Comparison of ENCODE assay signal across 18 cellular contexts in genomic region chr2:77028032-77028600, GRCh38.
A peak's percentile ranks its signal among the peaks of the same experiment; 100 is the strongest.
DNase-seq lines count a peak whose midpoint lies in the region; ATAC-seq, FAIRE-seq and TF ChIP-seq lines count a peak whose summit lies in the region.
"Had no signal": no experiment of that assay in that cellular context is flagged by ENCODE, and none has a peak within 500 bp of the region (broad histone marks: within the 10 kb centered on the region; RNA-seq: fewer than 3 reads in every experiment).

No MANE protein-coding gene starts in this region.

- CTCF ChIA-PET in HCT116 (lab: Charles Lee), result no interaction called here
- CTCF ChIA-PET in HepG2 (lab: Yijun Ruan, JAX; ENCODE audit: low intra/inter-chr PET ratio, low total read pairs), result no interaction called here
- CTCF ChIA-PET in activated CD4-positive, alpha-beta memory T cell treated with anti-CD3 and anti-CD28 coated beads for 36 hours (lab: Charles Lee), result no interaction called here

- H3K9me3 ChIP-seq in HCT116 (ENCODE audit: control insufficient read depth in 1 of 2, insufficient read depth in 1 of 2, low read depth in 1 of 2, low read length in 2 of 2) (peaks cover 0 to 14% of the 10 kb centered on the region in 2 experiments; a peak in 3 of 4 replicates), endocrine pancreas (ENCODE audit: control insufficient read depth, low read length) (no peaks in the 10 kb centered on the region), HepG2 (ENCODE audit: low read length) (no peaks in the 10 kb centered on the region)

- H3K79me2 ChIP-seq in HCT116 (ENCODE audit: insufficient read depth, low read length), result no peaks in the 10 kb centered on the region
- no peaks in the 10 kb centered on the region for H3K79me2 ChIP-seq in HepG2 (ENCODE audit: insufficient read depth, low read length)

- intact Hi-C loops in HCT116 (cut with micrococcal nuclease) (no loop called here), HepG2 (cut with micrococcal nuclease; ENCODE audit: unreplicated experiment) (no loop called here)
- intact Hi-C loops in activated CD4-positive, alpha-beta memory T cell treated with anti-CD3 and anti-CD28 coated beads for 36 hours (cut with micrococcal nuclease), result no loop called here

- H4K20me1 ChIP-seq in HCT116 (ENCODE audit: insufficient read depth) (no peaks in the 10 kb centered on the region), HepG2 (ENCODE audit: insufficient read depth, low read length) (no peaks in the 10 kb centered on the region)

- H3K27ac Mint-ChIP-seq in activated CD4-positive, alpha-beta memory T cell treated with anti-CD3 and anti-CD28 coated beads for 36 hours, result no peak overlapping the region

- no peaks in the 10 kb centered on the region for H3K36me3 Mint-ChIP-seq in activated CD4-positive, alpha-beta memory T cell treated with anti-CD3 and anti-CD28 coated beads for 36 hours

- ATAC-seq in HCT116 (no peak), HepG2 (no peak), HG03095 (IDR thresholded peaks at IDR 0.05; ENCODE audit: unreplicated experiment) (no peak)

- BruUV-seq in HCT116 (replicated peaks; lab: Mats Ljungman, UMichigan) (no TSS peak), HepG2 (replicated peaks; lab: Mats Ljungman, UMichigan) (no TSS peak)

- H3K9ac ChIP-seq in HCT116 (ENCODE audit: low read length) (no peak overlapping the region), endocrine pancreas (ENCODE audit: control insufficient read depth, insufficient read depth, low read length) (no peak overlapping the region), HepG2 (ENCODE audit: insufficient read depth, low read depth, low read length) (no peak overlapping the region)

- no peaks in the 10 kb centered on the region for H3K27me3 Mint-ChIP-seq in activated CD4-positive, alpha-beta memory T cell treated with anti-CD3 and anti-CD28 coated beads for 36 hours

- H3K36me3 ChIP-seq in HCT116 (ENCODE audit: control insufficient read depth in 1 of 2, insufficient read depth in 2 of 2, low read length in 2 of 2) (no peaks in the 10 kb centered on the region), endocrine pancreas (ENCODE audit: control insufficient read depth, insufficient read depth, low read length) (no peaks in the 10 kb centered on the region), HepG2 (replicated peaks in 1 of 2; ENCODE audit: control insufficient read depth in 1 of 2, insufficient read depth in 2 of 2, low read length in 2 of 2) (no peaks in the 10 kb centered on the region)

- H3K4me1 Mint-ChIP-seq in activated CD4-positive, alpha-beta memory T cell treated with anti-CD3 and anti-CD28 coated beads for 36 hours (ENCODE audit: low read depth), result no peaks in the 10 kb centered on the region

- 10% methylated on average over 3 of the region's 3 CpGs for WGBS in HepG2 (ENCODE audit: low lambda C conversion rate)

- H3K27me3 ChIP-seq in HCT116 (ENCODE audit: insufficient read depth, low read length) (no peaks in the 10 kb centered on the region), endocrine pancreas (ENCODE audit: control insufficient read depth, insufficient read depth, low read length) (no peaks in the 10 kb centered on the region), HepG2 (ENCODE audit: control insufficient read depth in 1 of 2, insufficient read depth in 2 of 2, low read length in 2 of 2) (no peaks in the 10 kb centered on the region)

- TF ChIP-seq CTCF in HCT116 (IDR thresholded peaks at IDR 0.05 in 2 of 3, conservative IDR thresholded peaks at IDR 0.05 in 1 of 3; ENCODE audit: borderline replicate concordance in 1 of 3, insufficient read depth in 1 of 3, low read depth in 2 of 3, low read length in 2 of 3) (no peak), HepG2 (CRISPR knock-in tag; IDR thresholded peaks at IDR 0.05) (no peak)

- TF ChIP-seq RAD21 in HCT116 (IDR thresholded peaks at IDR 0.05; ENCODE audit: low read depth) (no peak), HepG2 (CRISPR knock-in tag; IDR thresholded peaks at IDR 0.05) (no peak)

- RAD21 ChIA-PET in HCT116 (lab: Charles Lee; ENCODE audit: low non-redundant PET in 1 of 2, low total read pairs in 2 of 2, uncharacterized antibody in 2 of 2, unreplicated experiment in 2 of 2), result no interaction called here

- H3K4me1 ChIP-seq in HCT116 (ENCODE audit: control insufficient read depth in 1 of 2, insufficient read depth in 2 of 2, low read length in 2 of 2), result no peaks in the 10 kb centered on the region
- peaks cover 14% of the 10 kb centered on the region for H3K4me1 ChIP-seq in endocrine pancreas (ENCODE audit: control insufficient read depth, insufficient read depth, low read length)
- H3K4me1 ChIP-seq in HepG2 (ENCODE audit: insufficient read depth, low read length), result no peaks in the 10 kb centered on the region

- TF ChIP-seq POLR2A in HCT116 (IDR thresholded peaks at IDR 0.05; ENCODE audit: borderline replicate concordance, extremely low read depth, insufficient read depth, insufficient read length) (no peak), HepG2 (IDR thresholded peaks at IDR 0.05; ENCODE audit: insufficient read depth in 1 of 2, low read depth in 2 of 2, low read length in 2 of 2) (no peak)

- no peak for FAIRE-seq in HepG2 (lab: Jason Lieb, UNC)
- FAIRE-seq: RCC 7860 had no signal

- H3K9me3 Mint-ChIP-seq in activated CD4-positive, alpha-beta memory T cell treated with anti-CD3 and anti-CD28 coated beads for 36 hours, result peaks cover 20% of the 10 kb centered on the region

- no peaks in the 10 kb centered on the region for H3K9me2 ChIP-seq in HCT116 (ENCODE audit: insufficient read depth)

- H3K4me2 ChIP-seq in HCT116 (ENCODE audit: low read length), result no peak overlapping the region
- no peak overlapping the region for H3K4me2 ChIP-seq in HepG2 (ENCODE audit: low read depth, low read length)

- DNase-seq in A172 (ENCODE audit: low spot score) (peak; percentile 46), HCT116 (ENCODE audit: low read depth, low spot score) (no peak), HepG2 (ENCODE audit: low spot score) (peak; percentile 21), NCI-H446 treated with DMSO at 0.1 percent for 48 hours (lab: John Stamatoyannopoulos, UW) (no peak), NCI-H146 treated with DMSO at 0.1 percent for 48 hours (lab: John Stamatoyannopoulos, UW; ENCODE audit: unreplicated experiment) (no peak)
- DNase-seq in activated CD4-positive, alpha-beta memory T cell treated with anti-CD3 and anti-CD28 coated beads for 36 hours, result no peak
- DNase-seq: DMS 273 treated with DMSO at 0.1 percent for 48 hours, HCEC 1CT, KBM-7, NCI-H1436, NCI-H2029 treated with DMSO at 0.1 percent for 48 hours, NCI-H2171 treated with DMSO at 0.1 percent for 48 hours, NCI-H510A, SHP77 had no signal

- H3K27ac ChIP-seq in HCT116 (ENCODE audit: low read depth, low read length) (no peak overlapping the region), HepG2 (ENCODE audit: extremely low read length, insufficient read depth, low read length) (no peak overlapping the region)
- H3K27ac ChIP-seq: C4-2B had no signal

- H3K4me3 ChIP-seq in HCT116 (replicated peaks in 1 of 2; ENCODE audit: low read depth in 1 of 2, low read length in 2 of 2) (no peak overlapping the region), endocrine pancreas (ENCODE audit: control insufficient read depth, insufficient read depth, low read length) (peak overlapping the region; percentile 28), HepG2 (replicated peaks in 1 of 3; ENCODE audit: insufficient read depth in 1 of 3, low read depth in 2 of 3, low read length in 3 of 3) (no peak overlapping the region)

- in situ Hi-C loops in HepG2 (cut with HindIII; ENCODE audit: extremely low pct_ligation_motif_present, low pct_unique_long_range_greater_than_20kb), result no loop called here

- TF ChIP-seq EP300 in HepG2 (IDR thresholded peaks at IDR 0.05; ENCODE audit: low read depth in 2 of 2, low read length in 2 of 2) (no peak), HepG2 (CRISPR knock-in tag; IDR thresholded peaks at IDR 0.05; ENCODE audit: borderline replicate concordance) (no peak)

- no peak overlapping the region for H3K4me3 Mint-ChIP-seq in activated CD4-positive, alpha-beta memory T cell treated with anti-CD3 and anti-CD28 coated beads for 36 hours

- POLR2A ChIA-PET in HCT116 (lab: Charles Lee) (no interaction called here), HepG2 (lab: Yijun Ruan, JAX) (no interaction called here)
- POLR2A ChIA-PET in activated CD4-positive, alpha-beta memory T cell treated with anti-CD3 and anti-CD28 coated beads for 36 hours (lab: Charles Lee), result no interaction called here

- no peak overlapping the region for H2AFZ ChIP-seq in HCT116 (ENCODE audit: low read depth, low read length, poor library complexity, severe bottlenecking)
- H2AFZ ChIP-seq in HepG2 (ENCODE audit: low read length), result no peak overlapping the region

TF ChIP-seq in HCT116, 20 proteins besides CTCF, POLR2A, EP300 and RAD21:
- no peak for TF ChIP-seq YY1 (IDR thresholded peaks at IDR 0.05; ENCODE audit: extremely low read depth, insufficient replicate concordance, low read depth, low read length)
- TF ChIP-seq TCF7L2 (IDR thresholded peaks at IDR 0.05; ENCODE audit: borderline replicate concordance, extremely low read depth, insufficient read depth, insufficient read length), result peak; percentile 79
TF ChIP-seq in HCT116: peak in this region for 1.

Comparison
In these comparisons a context has a peak if more than half of its experiments do, and no peak if none do; other contexts are left out.
1. DNase-seq: peak in A172 (single experiment) and HepG2 (single experiment); none in HCT116 (single experiment), activated CD4-positive, alpha-beta memory T cell treated with anti-CD3 and anti-CD28 coated beads for 36 hours (single experiment), NCI-H446 treated with DMSO at 0.1 percent for 48 hours (single experiment) and NCI-H146 treated with DMSO at 0.1 percent for 48 hours (single experiment).